8 cellular contexts compared by ENCODE assay signal in the genomic region with DNA sequence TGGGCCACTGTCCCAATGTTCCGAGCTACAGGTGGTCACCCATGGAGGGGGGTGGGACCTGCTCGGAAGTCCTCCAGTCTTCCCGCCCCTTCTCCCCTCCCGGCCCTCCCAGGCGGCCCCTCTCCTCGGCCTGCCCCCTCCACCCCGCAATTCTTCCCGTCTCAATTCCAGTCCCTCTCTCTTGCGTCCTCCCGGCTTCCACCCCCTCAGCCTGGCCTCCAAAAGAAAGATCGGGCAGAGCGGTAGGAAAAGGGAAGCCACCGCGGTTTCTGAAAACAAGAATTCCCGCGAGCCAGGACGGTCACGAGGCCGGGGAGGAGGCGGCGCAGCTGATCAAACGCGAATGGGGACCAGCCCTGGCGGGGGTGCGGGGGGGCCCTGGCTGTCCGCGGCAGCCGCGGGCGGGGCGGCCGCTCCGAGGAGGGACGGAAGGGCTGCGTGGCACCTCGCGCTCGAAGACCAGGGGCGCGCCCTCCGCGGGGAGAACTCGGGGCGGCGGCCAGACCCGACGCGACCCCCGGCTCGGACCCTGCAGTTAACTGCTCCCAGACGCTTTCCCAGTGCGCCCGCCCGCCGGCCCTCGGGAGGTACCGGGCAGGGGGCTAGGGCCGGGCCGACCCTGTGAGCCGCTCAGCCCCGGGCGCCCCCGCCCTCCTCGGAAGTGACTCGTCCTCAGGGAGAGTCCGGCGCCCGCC. TPM values are rescaled to one million over a fixed set of nuclear protein-coding genes. Genes with fewer than 3 reads are reported as not detected.
DNase-seq lines count a peak whose midpoint lies in the region; ATAC-seq and TF ChIP-seq lines count a peak whose summit lies in the region.

No MANE protein-coding gene starts in this region.

- WGBS in mammary epithelial cell (ENCODE audit: low coverage, missing lambda C conversion rate) = 7% methylated on average over 3 of the region's 68 CpGs

- peaks cover 3% of the 10 kb centered on the region for H3K36me3 ChIP-seq in mammary epithelial cell (ENCODE audit: insufficient read depth, low read length)

- BruUV-seq in mammary epithelial cell (replicated peaks; lab: Mats Ljungman, UMichigan) = no TSS peak

- H3K9me3 ChIP-seq in mammary epithelial cell (replicated peaks; ENCODE audit: insufficient read depth, low read length) = no peaks in the 10 kb centered on the region

- dilution Hi-C loops in mammary epithelial cell (cut with HindIII; ENCODE audit: low sequenced_read_pairs) = no loop called here

- in situ Hi-C loops in mammary epithelial cell (cut with MboI; ENCODE audit: low sequenced_read_pairs in 2 of 2) = no loop called here

- intact Hi-C loops in mammary epithelial cell (cut with micrococcal nuclease) = loop anchor here (1.0 kb wide), 1 partner anchor 58 kb away; no protein-coding TSS in a partner anchor

- CTCF ChIA-PET in mammary epithelial cell (lab: Charles Lee; ENCODE audit: low non-redundant PET) = interaction anchor here (0.7 kb wide), 1 partner anchor 260 kb away, joined by 4 read pairs; no protein-coding TSS in a partner anchor

- H3K4me2 ChIP-seq in mammary epithelial cell (ENCODE audit: insufficient read depth, low read depth, low read length) = peak overlapping the region; percentile 98

- H3K27ac ChIP-seq in mammary epithelial cell (ENCODE audit: insufficient read depth, low read depth, low read length) = peak overlapping the region; percentile 64

- no peak for ATAC-seq in GM18519 (IDR thresholded peaks at IDR 0.05; ENCODE audit: low FRiP score, unreplicated experiment)

- TF ChIP-seq CTCF in mammary epithelial cell (conservative IDR thresholded peaks at IDR 0.05 in 1 of 2, IDR thresholded peaks at IDR 0.05 in 1 of 2; ENCODE audit: extremely low read depth in 1 of 2, insufficient read depth in 1 of 2, low read depth in 1 of 2, low read length in 2 of 2) (no peak), retinal pigment epithelial cell (conservative IDR thresholded peaks at IDR 0.05; ENCODE audit: low read depth, low read length) (no peak)

- H3K9ac ChIP-seq in mammary epithelial cell (ENCODE audit: insufficient read depth, low read length) = peak overlapping the region; percentile 77

- peaks cover 62% of the 10 kb centered on the region for H3K79me2 ChIP-seq in mammary epithelial cell (ENCODE audit: insufficient read depth, low read length)

- peak; percentile 56 for DNase-seq in activated CD8-positive, alpha-beta memory T cell treated with anti-CD3 and anti-CD28 coated beads for 24 hours
- no peak for DNase-seq in activated CD8-positive, alpha-beta memory T cell treated with anti-CD3 and anti-CD28 coated beads, Interleukin-2, amount 50 U/mL, for 48 hours
- DNase-seq in NCI-H2171 (lab: John Stamatoyannopoulos, UW) (peak; percentile 14), mammary epithelial cell (peak; percentile 71), iPS-NIHi11 (ENCODE audit: low spot score) (peak; percentile 64), retinal pigment epithelial cell (ENCODE audit: low read depth) (no peak), NK-92 (lab: John Stamatoyannopoulos, UW; ENCODE audit: unreplicated experiment) (no peak)

- peaks cover 33% of the 10 kb centered on the region for H3K4me1 ChIP-seq in mammary epithelial cell (ENCODE audit: insufficient read depth, low read length)

- H4K20me1 ChIP-seq in mammary epithelial cell (ENCODE audit: insufficient read depth, low read length) = no peaks in the 10 kb centered on the region

- peak overlapping the region; percentile 75 to 94 (median 93) for H3K4me3 ChIP-seq in mammary epithelial cell (replicated peaks in 1 of 3; ENCODE audit: insufficient read depth in 1 of 3, low read depth in 2 of 3, low read length in 3 of 3)
- peak overlapping the region; percentile 81 for H3K4me3 ChIP-seq in retinal pigment epithelial cell (ENCODE audit: low read length)

- H2AFZ ChIP-seq in mammary epithelial cell (ENCODE audit: low read depth, low read length) = peak overlapping the region; percentile 87

- no peaks in the 10 kb centered on the region for H3K27me3 ChIP-seq in mammary epithelial cell (ENCODE audit: insufficient read depth, low read length)

RNA-seq across cellular contexts. Expression of a gene that starts 1.0 kb away (rescaled TPM):
- 100 to 1,000 TPM in 1 of 2 donors, 10 to 100 TPM in 1; 40.4 to 180 TPM for total RNA-seq in mammary epithelial cell
- polyA plus RNA-seq in mammary epithelial cell = 12.1 TPM
- polyA minus RNA-seq in mammary epithelial cell = 10.3 TPM

Comparison
In these comparisons a context has a peak if more than half of its experiments do, and no peak if none do; other contexts are left out.
1. DNase-seq: peak in activated CD8-positive, alpha-beta memory T cell treated with anti-CD3 and anti-CD28 coated beads for 24 hours (single experiment), NCI-H2171 (single experiment), mammary epithelial cell (single experiment) and iPS-NIHi11 (single experiment); none in activated CD8-positive, alpha-beta memory T cell treated with anti-CD3 and anti-CD28 coated beads, Interleukin-2, amount 50 U/mL, for 48 hours (single experiment), retinal pigment epithelial cell (single experiment) and NK-92 (single experiment).